In genomic region chr1:99849744-99850457, GRCh38 we compare ENCODE assay signal across 1 cellular context.
TF ChIP-seq lines count a peak whose summit lies in the region.

Gene AGL, plus strand, starts transcription at chr1:99850361. Its CDS starts 682 bp downstream, at chr1:99851043.

TF ChIP-seq in A549, 52 proteins besides CTCF, POLR2A, EP300 and RAD21 (continued from another document):
- peak; percentile 34 for TF ChIP-seq MAX (IDR thresholded peaks at IDR 0.05)
- TF ChIP-seq SMC3 (IDR thresholded peaks at IDR 0.05), result no peak
- TF ChIP-seq PHF8 (IDR thresholded peaks at IDR 0.05; ENCODE audit: borderline replicate concordance, low read depth), result peak; percentile 68; the same call in 1 of the 2 replicates
- no peak for TF ChIP-seq HES2 (IDR thresholded peaks at IDR 0.05)
- no peak for TF ChIP-seq CBX8 (IDR thresholded peaks at IDR 0.05)
- TF ChIP-seq KDM5A (IDR thresholded peaks at IDR 0.05), result no peak
- TF ChIP-seq HOXB5 (CRISPR knock-in tag; IDR thresholded peaks at IDR 0.05), result no peak
- TF ChIP-seq TFCP2L1 (CRISPR knock-in tag; IDR thresholded peaks at IDR 0.05), result no peak
- TF ChIP-seq REST (IDR thresholded peaks at IDR 0.05), result peak; percentile 89
- no peak for TF ChIP-seq MAZ (IDR thresholded peaks at IDR 0.05; ENCODE audit: borderline replicate concordance, low read depth, low read length)
- TF ChIP-seq NFE2L2 (conservative IDR thresholded peaks at IDR 0.05; ENCODE audit: low read length), result no peak
- no peak for TF ChIP-seq RNF2 (IDR thresholded peaks at IDR 0.05; ENCODE audit: borderline replicate concordance, low read depth)
- TF ChIP-seq NPAS2 (CRISPR knock-in tag; IDR thresholded peaks at IDR 0.05; ENCODE audit: borderline replicate concordance), result no peak
- no peak for TF ChIP-seq JUNB (IDR thresholded peaks at IDR 0.05)
- TF ChIP-seq ATOH8 (CRISPR knock-in tag; IDR thresholded peaks at IDR 0.05; ENCODE audit: low read depth), result no peak
- TF ChIP-seq EHF (CRISPR knock-in tag; IDR thresholded peaks at IDR 0.05), result no peak
- TF ChIP-seq BHLHE40 (IDR thresholded peaks at IDR 0.05; ENCODE audit: low read depth, low read length), result no peak
- TF ChIP-seq HMGXB4 (CRISPR knock-in tag; IDR thresholded peaks at IDR 0.05; ENCODE audit: borderline replicate concordance), result no peak
- no peak for TF ChIP-seq ZSCAN20 (CRISPR knock-in tag; IDR thresholded peaks at IDR 0.05)
TF ChIP-seq in A549: peak in this region for 7.
